Comparison of ENCODE assay signal across 1 cellular context in genomic region chr7:138513344-138513871, GRCh38.
A peak's percentile ranks its signal among the peaks of the same experiment; 100 is the strongest.
TF ChIP-seq lines count a peak whose summit lies in the region.

No MANE protein-coding gene starts in this region.

TF ChIP-seq in H1, 55 proteins besides CTCF, POLR2A, EP300 and RAD21:
- TF ChIP-seq RNF2 (IDR thresholded peaks at IDR 0.05; ENCODE audit: borderline replicate concordance, low read depth, low read length, missing control alignments, poor library complexity, severe bottlenecking) (no peak), POLR2AphosphoS5 (IDR thresholded peaks at IDR 0.05; ENCODE audit: low read depth, low read length) (peak; percentile 54; the same call in 1 of the 2 replicates), SP4 (IDR thresholded peaks at IDR 0.05; ENCODE audit: low read length) (no peak)
